ENCODE assay signal across 8 cellular contexts in genomic region chr22:20317402-20318042, GRCh38. TPM values are rescaled to one million over a fixed set of nuclear protein-coding genes. Genes with fewer than 3 reads are reported as not detected.
DNase-seq lines count a peak whose midpoint lies in the region; TF ChIP-seq lines count a peak whose summit lies in the region.
"Not testable (repeated sequence)": the region's sequence is repeated elsewhere in the genome, so short reads cannot be mapped to it uniquely, and the experiment has no call there.

No MANE protein-coding gene starts in this region.

- not testable (repeated sequence) for H3K4me1 ChIP-seq in BE2C
- H3K4me1 ChIP-seq in esophagus muscularis mucosa (peaks cover 35 to 58% (median 46%) of the 10 kb centered on the region in 4 donors), mesenchymal stem cell (ENCODE audit: control insufficient read depth, insufficient read depth, low read depth, low read length) (peaks cover 31% of the 10 kb centered on the region)

- not testable (repeated sequence) for H3K14ac ChIP-seq in mesenchymal stem cell (ENCODE audit: low read length in 2 of 2)

- not testable (repeated sequence) for H3K9me3 Mint-ChIP-seq in activated naive CD8-positive, alpha-beta T cell treated with anti-CD3 and anti-CD28 coated beads for 36 hours

- intact Hi-C loops in esophagus muscularis mucosa (cut with DNase I), result not testable (repeated sequence)

- TF ChIP-seq CTCF in BE2C (IDR thresholded peaks at IDR 0.05; ENCODE audit: low read depth, low read length), result peak; percentile 65
- peak; percentile 45 for TF ChIP-seq CTCF in GM13976 (IDR thresholded peaks at IDR 0.05; ENCODE audit: borderline replicate concordance, control extremely low read depth, extremely low read depth, insufficient read depth, missing control alignments)
- peak; percentile 76 for TF ChIP-seq CTCF in VCaP (conservative IDR thresholded peaks at IDR 0.05)
- peak; percentile 23 to 43 (median 26) for TF ChIP-seq CTCF in esophagus muscularis mucosa (IDR thresholded peaks at IDR 0.05)

- H2BK120ac ChIP-seq in mesenchymal stem cell (ENCODE audit: low read depth, low read length), result not testable (repeated sequence)

- H2BK12ac ChIP-seq in mesenchymal stem cell (ENCODE audit: low read length in 2 of 2), result not testable (repeated sequence)

- not testable (repeated sequence) for H3K4me3 ChIP-seq in BE2C (ENCODE audit: low read depth, low read length); esophagus muscularis mucosa; mesenchymal stem cell (ENCODE audit: insufficient read depth in 1 of 2, low read depth in 1 of 2, low read length in 2 of 2)

- H4K91ac ChIP-seq in mesenchymal stem cell (ENCODE audit: low read length), result not testable (repeated sequence)

- not testable (repeated sequence) for H2BK5ac ChIP-seq in mesenchymal stem cell (ENCODE audit: low read depth, low read length, poor library complexity, severe bottlenecking)

- not testable (repeated sequence) for H3K27me3 Mint-ChIP-seq in activated naive CD8-positive, alpha-beta T cell treated with anti-CD3 and anti-CD28 coated beads for 36 hours

- peak overlapping the region in 1 of 2 experiments; percentile 17 for H3K23ac ChIP-seq in mesenchymal stem cell (ENCODE audit: low read length in 2 of 2)

- not testable (repeated sequence) for H2AFZ ChIP-seq in mesenchymal stem cell (ENCODE audit: low read depth, low read length)

- H3K9ac ChIP-seq in mesenchymal stem cell (ENCODE audit: low read length), result peak overlapping the region; percentile 57

- not testable (repeated sequence) for H3K27ac Mint-ChIP-seq in activated naive CD8-positive, alpha-beta T cell treated with anti-CD3 and anti-CD28 coated beads for 36 hours

- not testable (repeated sequence) for H3K36me3 ChIP-seq in BE2C
- H3K36me3 ChIP-seq in esophagus muscularis mucosa (peaks cover 0 to 19% (median 11%) of the 10 kb centered on the region in 4 donors), mesenchymal stem cell (ENCODE audit: control insufficient read depth in 1 of 2, insufficient read depth in 2 of 2, low read depth in 1 of 2, low read length in 2 of 2) (peaks cover 3 to 17% of the 10 kb centered on the region in 2 experiments)

- H3K36me3 Mint-ChIP-seq in activated naive CD8-positive, alpha-beta T cell treated with anti-CD3 and anti-CD28 coated beads for 36 hours, result not testable (repeated sequence)

- H3K27ac ChIP-seq in VCaP; esophagus muscularis mucosa (replicated peaks in 1 of 4); mesenchymal stem cell (ENCODE audit: low read length, poor library complexity, severe bottlenecking): not testable (repeated sequence)

- H2AK5ac ChIP-seq in mesenchymal stem cell (ENCODE audit: low read length, severe bottlenecking), result not testable (repeated sequence)

- not testable (repeated sequence) for H3K4me2 ChIP-seq in mesenchymal stem cell (ENCODE audit: low read length, poor library complexity, severe bottlenecking)

- not testable (repeated sequence) for H3K9me3 ChIP-seq in BE2C; esophagus muscularis mucosa; mesenchymal stem cell (ENCODE audit: control insufficient read depth, low read length)

- in situ Hi-C loops in GM13976 (cut with MboI; ENCODE audit: low sequenced_read_pairs, unreplicated experiment), result not testable (repeated sequence)

- peak overlapping the region; percentile 43 for H3K4me3 Mint-ChIP-seq in activated naive CD8-positive, alpha-beta T cell treated with anti-CD3 and anti-CD28 coated beads for 36 hours

- peaks cover 36% of the 10 kb centered on the region for H3K4me1 Mint-ChIP-seq in activated naive CD8-positive, alpha-beta T cell treated with anti-CD3 and anti-CD28 coated beads for 36 hours

- H3K27me3 ChIP-seq in BE2C; esophagus muscularis mucosa; mesenchymal stem cell (ENCODE audit: control insufficient read depth in 1 of 2, insufficient read depth in 1 of 2, low read length in 2 of 2): not testable (repeated sequence)

- H3K4ac ChIP-seq in mesenchymal stem cell (ENCODE audit: low read depth in 1 of 2, low read length in 2 of 2), result not testable (repeated sequence)

- TF ChIP-seq EP300 in esophagus muscularis mucosa (IDR thresholded peaks at IDR 0.05), result not testable (repeated sequence)

- H3K79me1 ChIP-seq in mesenchymal stem cell (replicated peaks; ENCODE audit: low read length, poor library complexity, severe bottlenecking), result peaks cover 38% of the 10 kb centered on the region

- not testable (repeated sequence) for H4K8ac ChIP-seq in mesenchymal stem cell (ENCODE audit: low read length)

- peak overlapping the region in 1 of 2 experiments; percentile 54 for H3K18ac ChIP-seq in mesenchymal stem cell (ENCODE audit: low read depth in 1 of 2, low read length in 2 of 2)

- not testable (repeated sequence) for TF ChIP-seq POLR2A in esophagus muscularis mucosa (IDR thresholded peaks at IDR 0.05; ENCODE audit: low read depth)

- WGBS in esophagus muscularis mucosa, result 54% methylated on average over 8 of the region's 8 CpGs
- WGBS in mesenchymal stem cell, result 69% methylated on average over 5 of the region's 8 CpGs

- DNase-seq in BE2C; GM13976 (ENCODE audit: low spot score); mesenchymal stem cell: not testable (repeated sequence)
- peak; percentile 59 for DNase-seq in NCI-H2227 (lab: John Stamatoyannopoulos, UW; ENCODE audit: unreplicated experiment)
- peak; percentile 24 for DNase-seq in activated naive CD8-positive, alpha-beta T cell treated with anti-CD3 and anti-CD28 coated beads for 36 hours
- DNase-seq in esophagus muscularis mucosa (ENCODE audit: extremely low spot score), result peak; percentile 37
- DNase-seq in stimulated activated CD4-positive, alpha-beta T cell treated with anti-CD3 and anti-CD28 coated beads, Interleukin-1b, Interleukin-23, amount 100 ng/mL, for 48 hours, result peak; percentile 37

- not testable (repeated sequence) for H2BK15ac ChIP-seq in mesenchymal stem cell (ENCODE audit: low read depth, poor library complexity, severe bottlenecking)

RNA-seq across cellular contexts. Expression of gene DGCR6L, which starts 2.3 kb away (rescaled TPM):
- polyA plus RNA-seq in BE2C (2012; ENCODE audit: insufficient read depth, insufficient read length, low read depth), result 200 TPM
- 10 to 100 TPM; 35.1 to 38.2 TPM for total RNA-seq in activated naive CD8-positive, alpha-beta T cell treated with anti-CD3 and anti-CD28 coated beads for 36 hours
- 10 to 100 TPM; 41.5 to 73.0 (median 52.9) TPM for total RNA-seq in esophagus muscularis mucosa
- polyA plus RNA-seq in mesenchymal stem cell (2013, experiment 1 of 2), result 24.5 TPM
- polyA plus RNA-seq in mesenchymal stem cell (2013, experiment 2 of 2), result 24.9 TPM

RNA-seq across cellular contexts. Expression of gene RTN4R, which starts 49.4 kb away (rescaled TPM):
- polyA plus RNA-seq in BE2C (2012; ENCODE audit: insufficient read depth, insufficient read length, low read depth), result 68.7 TPM
- 1 to 10 TPM; 3.2 to 3.5 TPM for total RNA-seq in activated naive CD8-positive, alpha-beta T cell treated with anti-CD3 and anti-CD28 coated beads for 36 hours
- 1 to 10 TPM in 2 of 4 donors, not detected in 2; 1.8 to 2.2 TPM for total RNA-seq in esophagus muscularis mucosa
- polyA plus RNA-seq in mesenchymal stem cell (2013, experiment 1 of 2), result 0.79 TPM
- 0.93 TPM for polyA plus RNA-seq in mesenchymal stem cell (2013, experiment 2 of 2)

Comparison
In these comparisons a context has a peak if more than half of its experiments do, and no peak if none do; other contexts are left out.
1. CTCF ChIP-seq: peak in every context shown above with its lines; median percentile 76 in VCaP; 65 in BE2C; 45 in GM13976; 26 in esophagus muscularis mucosa.